ENCODE assay signal across 21 cellular contexts in the genomic region with DNA sequence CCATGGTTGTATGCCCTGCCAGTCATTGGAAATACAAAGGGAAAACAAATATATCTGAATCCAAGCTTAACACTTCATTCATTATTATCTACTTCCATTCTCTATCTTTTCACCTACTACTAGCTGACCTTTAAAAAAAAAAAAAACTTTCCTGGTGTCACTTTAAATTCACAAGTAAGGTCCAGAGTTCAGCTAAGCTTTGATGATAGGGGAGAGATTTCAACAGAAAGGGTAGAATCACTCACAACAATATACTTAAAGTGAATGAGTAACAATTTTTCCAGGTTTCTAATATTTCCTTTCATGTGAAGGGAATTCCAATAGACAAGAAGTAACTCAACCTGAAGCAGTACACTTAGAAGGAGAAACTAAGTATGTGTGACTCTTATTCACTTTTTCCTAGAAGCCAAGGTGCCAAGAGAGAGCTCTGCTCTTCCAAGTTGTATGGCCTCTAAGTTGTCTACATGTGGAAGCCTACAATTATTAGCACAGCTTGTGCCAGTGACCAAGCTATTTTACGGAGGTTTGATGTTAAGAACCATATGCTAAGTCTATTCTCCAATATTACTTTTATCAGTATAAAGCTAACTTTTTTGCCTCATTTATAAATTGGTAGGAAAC.
"Had no signal": no experiment of that assay in that cellular context is flagged by ENCODE, and none has a peak within 500 bp of the region (broad histone marks: within the 10 kb centered on the region; RNA-seq: fewer than 3 reads in every experiment).

No MANE protein-coding gene starts in this region.

- FAIRE-seq: colon, endothelial cell of umbilical vein, frontal cortex, islet of Langerhans, keratinocyte had no signal

- H3K27me3 Mint-ChIP-seq: naive B cell had no signal

- H3K36me3 ChIP-seq: esophagus muscularis mucosa, gastroesophageal sphincter, heart left ventricle, left ventricle myocardium inferior, lower lobe of right lung had no signal

- H3K9me3 ChIP-seq: esophagus muscularis mucosa, gastroesophageal sphincter, heart left ventricle, left ventricle myocardium inferior, lower lobe of right lung, mucosa of descending colon had no signal

- H3K4me3 ChIP-seq: coronary artery, dorsolateral prefrontal cortex, esophagus muscularis mucosa, gastroesophageal sphincter, heart left ventricle, left ventricle myocardium inferior, lower lobe of right lung, mucosa of descending colon had no signal

- H3K27ac Mint-ChIP-seq: mesothelial cell of epicardium, naive B cell had no signal

- DNase-seq: dermis blood vessel endothelial cell; dorsolateral prefrontal cortex; effector CD4-positive, alpha-beta T cell; effector memory CD4-positive, alpha-beta T cell; foreskin keratinocyte; heart left ventricle; hippocampal formation; left cardiac atrium; left ventricle myocardium inferior; lower lobe of right lung; mucosa of descending colon; naive B cell had no signal

- H3K36me3 Mint-ChIP-seq: mesothelial cell of epicardium, naive B cell had no signal

- H3K4me1 ChIP-seq: esophagus muscularis mucosa, foreskin keratinocyte, gastroesophageal sphincter, heart left ventricle, left ventricle myocardium inferior, lower lobe of right lung had no signal

- H3K27me3 ChIP-seq: dorsolateral prefrontal cortex, esophagus muscularis mucosa, foreskin keratinocyte, gastroesophageal sphincter, heart left ventricle had no signal

- H3K27ac ChIP-seq: coronary artery, dorsolateral prefrontal cortex, esophagus muscularis mucosa, foreskin keratinocyte, gastroesophageal sphincter, heart left ventricle, left ventricle myocardium inferior, lower lobe of right lung had no signal

- H3K4me3 Mint-ChIP-seq: mesothelial cell of epicardium, naive B cell had no signal

- ATAC-seq: foreskin keratinocyte, gastroesophageal sphincter, heart left ventricle, left cardiac atrium, lower lobe of right lung, mucosa of descending colon had no signal

- H3K4me1 Mint-ChIP-seq: mesothelial cell of epicardium, naive B cell had no signal
